ENCODE assay signal across 8 cellular contexts in genomic region chr2:207423886-207424285, GRCh38.
A peak's percentile ranks its signal among the peaks of the same experiment; 100 is the strongest.
DNase-seq lines count a peak whose midpoint lies in the region; ATAC-seq lines count a peak whose summit lies in the region.

No MANE protein-coding gene starts in this region.

- peak; percentile 87 for ATAC-seq in GM21360 (IDR thresholded peaks at IDR 0.05; ENCODE audit: unreplicated experiment)
- peak; percentile 69 for ATAC-seq in HG03558 (IDR thresholded peaks at IDR 0.05; ENCODE audit: extremely low read depth, unreplicated experiment)

- DNase-seq in EL (peak; percentile 92), HuH-7.5 (ENCODE audit: low spot score) (no peak), D341Med (ENCODE audit: low spot score) (no peak)
- peak; percentile 2 to 32 (median 11) for DNase-seq in activated CD8-positive, alpha-beta memory T cell treated with anti-CD3 and anti-CD28 coated beads for 48 hours (ENCODE audit: low read depth in 2 of 3, low spot score in 2 of 3)
- DNase-seq in stimulated activated CD4-positive, alpha-beta T cell treated with anti-CD3 and anti-CD28 coated beads, Interleukin-15, amount 100 ng/mL, for 48 hours (ENCODE audit: low read depth in 2 of 2): peak; percentile 33 to 42
- no peak for DNase-seq in effector CD8-positive, alpha-beta T cell (lab: John Stamatoyannopoulos, UW)

Comparison
In these comparisons a context has a peak if more than half of its experiments do, and no peak if none do; other contexts are left out.
1. DNase-seq: peak in EL (single experiment), activated CD8-positive, alpha-beta memory T cell treated with anti-CD3 and anti-CD28 coated beads for 48 hours (3 of 3) and stimulated activated CD4-positive, alpha-beta T cell treated with anti-CD3 and anti-CD28 coated beads, Interleukin-15, amount 100 ng/mL, for 48 hours (2 of 2); none in HuH-7.5 (single experiment), effector CD8-positive, alpha-beta T cell (single experiment) and D341Med (single experiment).